In genomic region chr10:822197-822596, GRCh38 we compare ENCODE assay signal across 14 cellular contexts.
DNase-seq lines count a peak whose midpoint lies in the region; ATAC-seq and TF ChIP-seq lines count a peak whose summit lies in the region.
"Had no signal": no experiment of that assay in that cellular context is flagged by ENCODE, and none has a peak within 500 bp of the region (broad histone marks: within the 10 kb centered on the region; RNA-seq: fewer than 3 reads in every experiment).

No MANE protein-coding gene starts in this region.

- H3K4me1 Mint-ChIP-seq in stimulated activated naive CD8-positive, alpha-beta T cell treated with anti-CD3 and anti-CD28 coated beads, Interleukin-15, amount 100 ng/mL, for 72 hours = peaks cover 36% of the 10 kb centered on the region
- peaks cover 19% of the 10 kb centered on the region for H3K4me1 Mint-ChIP-seq in osteocyte (ENCODE audit: unreplicated experiment)

- H3K4me1 ChIP-seq in foreskin keratinocyte (no peaks in the 10 kb centered on the region), transverse colon (no peaks in the 10 kb centered on the region)

- no peaks in the 10 kb centered on the region for H3K9me3 ChIP-seq in transverse colon

- no peaks in the 10 kb centered on the region for H3K27me3 ChIP-seq in foreskin keratinocyte
- no peaks in the 10 kb centered on the region for H3K27me3 ChIP-seq in transverse colon

- no peak for DNase-seq in stimulated activated naive CD8-positive, alpha-beta T cell treated with anti-CD3 and anti-CD28 coated beads, Interleukin-15, amount 100 ng/mL, for 72 hours
- no peak for DNase-seq in stimulated activated naive CD8-positive, alpha-beta T cell treated with anti-CD3 and anti-CD28 coated beads, Interleukin-15, Interleukin-2, amounts not matched to agents 100 U/mL and 50 U/mL, for 24 hours
- no peak for DNase-seq in foreskin keratinocyte
- peak; percentile 76 for DNase-seq in osteocyte (ENCODE audit: extremely low spot score, unreplicated experiment)
- DNase-seq in HEK293T (ENCODE audit: extremely low spot score) = no peak
- no peak for DNase-seq in NCI-H748 treated with DMSO at 0.1 percent for 48 hours (lab: John Stamatoyannopoulos, UW)
- no peak for DNase-seq in transverse colon
- DNase-seq: CD8-positive, alpha-beta T cell; NCI-H1105; NCI-H2227 treated with DMSO at 0.1 percent for 48 hours; NCI-H510A treated with DMSO at 0.1 percent for 48 hours; PC-9; SIG-M5 had no signal

- no peak overlapping the region for H3K4me3 ChIP-seq in transverse colon
- H3K4me3 ChIP-seq: PC-9 had no signal

- no peak overlapping the region for H3K4me3 Mint-ChIP-seq in stimulated activated naive CD8-positive, alpha-beta T cell treated with anti-CD3 and anti-CD28 coated beads, Interleukin-15, amount 100 ng/mL, for 72 hours
- no peak overlapping the region for H3K4me3 Mint-ChIP-seq in osteocyte (ENCODE audit: unreplicated experiment)
- H3K4me3 Mint-ChIP-seq: CD8-positive, alpha-beta T cell had no signal

- TF ChIP-seq POLR2A in transverse colon (IDR thresholded peaks at IDR 0.05) = no peak

- intact Hi-C loops in transverse colon (cut with DNase I; ENCODE audit: low total_unique reads) = no loop called here

- WGBS in transverse colon (ENCODE audit: low coverage in 1 of 2), 2 donors = 97% methylated on average over 12 of the region's 12 CpGs; no CpG with 5 or more reads in 1 of the 2 donors

- peaks cover 47% of the 10 kb centered on the region for H3K36me3 Mint-ChIP-seq in osteocyte (ENCODE audit: unreplicated experiment)

- no peak for TF ChIP-seq CTCF in foreskin keratinocyte (conservative IDR thresholded peaks at IDR 0.05)
- no peak for TF ChIP-seq CTCF in osteocyte (IDR thresholded peaks at IDR 0.05)
- no peak for TF ChIP-seq CTCF in transverse colon (IDR thresholded peaks at IDR 0.05)

- peaks cover 0 to 64% (median 21%) of the 10 kb centered on the region in 4 donors for H3K36me3 ChIP-seq in transverse colon

- peak; percentile 20 for ATAC-seq in stimulated activated naive CD8-positive, alpha-beta T cell treated with anti-CD3 and anti-CD28 coated beads, Interleukin-15, amount 100 ng/mL, for 72 hours
- ATAC-seq in stimulated activated naive CD8-positive, alpha-beta T cell treated with anti-CD3 and anti-CD28 coated beads, Interleukin-15, Interleukin-2, amounts not matched to agents 100 U/mL and 50 U/mL, for 24 hours = no peak
- peak; percentile 14 for ATAC-seq in foreskin keratinocyte
- ATAC-seq: CD8-positive, alpha-beta T cell had no signal

- H3K27ac Mint-ChIP-seq in stimulated activated naive CD8-positive, alpha-beta T cell treated with anti-CD3 and anti-CD28 coated beads, Interleukin-15, amount 100 ng/mL, for 72 hours = no peak overlapping the region
- no peak overlapping the region for H3K27ac Mint-ChIP-seq in osteocyte (ENCODE audit: unreplicated experiment)

- H3K9me3 Mint-ChIP-seq in stimulated activated naive CD8-positive, alpha-beta T cell treated with anti-CD3 and anti-CD28 coated beads, Interleukin-15, amount 100 ng/mL, for 72 hours = no peaks in the 10 kb centered on the region
- H3K9me3 Mint-ChIP-seq in osteocyte (ENCODE audit: unreplicated experiment) = no peaks in the 10 kb centered on the region
- H3K9me3 Mint-ChIP-seq: CD8-positive, alpha-beta T cell had no signal

- in situ Hi-C loops in transverse colon (cut with MboI; ENCODE audit: low pct_ligation_motif_present in 1 of 4, low pct_unique_long_range_greater_than_20kb in 1 of 4, low sequenced_read_pairs in 3 of 4) = no loop called here

- H3K27ac ChIP-seq in foreskin keratinocyte = no peak overlapping the region
- no peak overlapping the region for H3K27ac ChIP-seq in transverse colon
- H3K27ac ChIP-seq: PC-9, RWPE1 had no signal

- CTCF ChIA-PET in HEK293T (lab: Yijun Ruan, JAX) = no interaction called here

- POLR2A ChIA-PET in HEK293T (lab: Yijun Ruan, JAX) = no interaction called here

- no peaks in the 10 kb centered on the region for H3K27me3 Mint-ChIP-seq in stimulated activated naive CD8-positive, alpha-beta T cell treated with anti-CD3 and anti-CD28 coated beads, Interleukin-15, amount 100 ng/mL, for 72 hours
- H3K27me3 Mint-ChIP-seq in osteocyte (ENCODE audit: unreplicated experiment) = no peaks in the 10 kb centered on the region

- no peak for TF ChIP-seq EP300 in transverse colon (IDR thresholded peaks at IDR 0.05; ENCODE audit: low read depth)

TF ChIP-seq in HEK293T, 16 proteins besides CTCF, POLR2A, EP300 and RAD21:
- TF ChIP-seq NFRKB (IDR thresholded peaks at IDR 0.05) (no peak), LEF1 (IDR thresholded peaks at IDR 0.05; ENCODE audit: borderline replicate concordance) (no peak), ELF4 (IDR thresholded peaks at IDR 0.05) (no peak), CTBP1 (IDR thresholded peaks at IDR 0.05; ENCODE audit: borderline replicate concordance) (no peak), HDGF (IDR thresholded peaks at IDR 0.05; ENCODE audit: borderline replicate concordance) (no peak), ARNT (IDR thresholded peaks at IDR 0.05) (no peak)
